Comparison of ENCODE assay signal across 19 cellular contexts in the genomic region with DNA sequence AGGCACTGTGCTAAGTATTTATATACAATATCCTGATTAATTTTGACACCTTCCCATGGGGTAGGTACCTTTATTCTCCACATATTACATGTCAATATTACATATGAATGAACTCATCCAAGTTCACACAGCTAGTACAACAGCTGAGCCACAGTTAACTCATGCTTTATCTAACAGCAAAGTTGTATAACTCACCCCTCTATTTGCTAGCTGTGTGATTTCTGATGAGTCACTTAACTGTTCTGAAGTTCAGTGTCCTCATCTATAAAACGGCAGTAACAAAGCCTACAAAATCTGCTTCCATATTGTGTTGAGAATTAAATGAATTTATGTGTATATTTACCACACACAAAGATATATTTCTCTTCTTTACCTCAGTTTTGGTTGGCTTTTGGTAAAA. TPM values are rescaled to one million over a fixed set of nuclear protein-coding genes. Genes with fewer than 3 reads are reported as not detected.
DNase-seq lines count a peak whose midpoint lies in the region; FAIRE-seq and TF ChIP-seq lines count a peak whose summit lies in the region.
"Had no signal": no experiment of that assay in that cellular context is flagged by ENCODE, and none has a peak within 500 bp of the region (broad histone marks: within the 10 kb centered on the region; RNA-seq: fewer than 3 reads in every experiment).

No MANE protein-coding gene starts in this region.

- no peaks in the 10 kb centered on the region for H3K9me1 ChIP-seq in keratinocyte (ENCODE audit: control insufficient read depth, extremely low read depth, insufficient read depth, low read length)

- H3K4me2 ChIP-seq in mammary epithelial cell (ENCODE audit: insufficient read depth, low read depth, low read length) (no peak overlapping the region), keratinocyte (ENCODE audit: control insufficient read depth, extremely low read depth, insufficient read depth, low read depth, low read length) (no peak overlapping the region)
- H3K4me2 ChIP-seq: PC-9 had no signal

- peak; percentile 76 for FAIRE-seq in keratinocyte (lab: Jason Lieb, UNC)

- H3K4me3 Mint-ChIP-seq in MCF 10A (ENCODE audit: unreplicated experiment), result no peak overlapping the region
- H3K4me3 Mint-ChIP-seq: activated CD4-positive, alpha-beta T cell treated with anti-CD3 and anti-CD28 coated beads, Interleukin-2, amount 10 ng/mL, durations not matched to agents 24 days and 14 days; neural crest cell; T-helper 1 cell treated with Interleukin-12 subunit alpha and Interleukin-12 subunit beta and Interleukin-4 antibody, amounts not matched to agents 30 μg/mL and 1 μg/mL, for 36 hours had no signal

- H3K4me3 ChIP-seq in breast epithelium (no peak overlapping the region), mammary epithelial cell (replicated peaks in 1 of 3; ENCODE audit: insufficient read depth in 1 of 3, low read depth in 2 of 3, low read length in 3 of 3) (no peak overlapping the region), keratinocyte (ENCODE audit: control insufficient read depth in 2 of 3, extremely low read depth in 1 of 3, insufficient read depth in 2 of 3, low read depth in 1 of 3, low read length in 3 of 3) (no peak overlapping the region), subcutaneous abdominal adipose tissue (ENCODE audit: low read depth in 1 of 5, low read length in 5 of 5) (no peak overlapping the region)
- H3K4me3 ChIP-seq: adrenal gland, HAP-1, left lung, PC-9, thoracic aorta had no signal

- no peaks in the 10 kb centered on the region for H3K27me3 ChIP-seq in breast epithelium
- no peaks in the 10 kb centered on the region for H3K27me3 ChIP-seq in mammary epithelial cell (ENCODE audit: insufficient read depth, low read length)
- H3K27me3 ChIP-seq in keratinocyte (ENCODE audit: control insufficient read depth, extremely low read depth, insufficient read depth, low read length), result peaks cover 4% of the 10 kb centered on the region
- no peaks in the 10 kb centered on the region for H3K27me3 ChIP-seq in subcutaneous abdominal adipose tissue (ENCODE audit: control insufficient read depth in 5 of 5, insufficient read depth in 4 of 5, low read length in 5 of 5)
- H3K27me3 ChIP-seq: adrenal gland, left lung had no signal

- POLR2A ChIA-PET in MCF 10A (lab: Yijun Ruan, JAX), result interaction anchor here (0.6 to 2.1 kb wide), 7 partner anchors 11 to 172 kb away, joined by 3 to 16 read pairs (median 4); no protein-coding TSS in a partner anchor

- no peaks in the 10 kb centered on the region for H3K36me3 ChIP-seq in breast epithelium
- H3K36me3 ChIP-seq in mammary epithelial cell (ENCODE audit: insufficient read depth, low read length), result no peaks in the 10 kb centered on the region
- no peaks in the 10 kb centered on the region for H3K36me3 ChIP-seq in keratinocyte (ENCODE audit: control insufficient read depth in 2 of 2, extremely low read depth in 1 of 2, insufficient read depth in 2 of 2, low read length in 2 of 2)
- H3K36me3 ChIP-seq in subcutaneous abdominal adipose tissue (ENCODE audit: control insufficient read depth in 5 of 5, insufficient read depth in 5 of 5, low read length in 5 of 5), result no peaks in the 10 kb centered on the region
- H3K36me3 ChIP-seq: adrenal gland, HAP-1, left lung, thoracic aorta had no signal

- H3K27ac Mint-ChIP-seq in MCF 10A (ENCODE audit: low read depth, unreplicated experiment), result peak overlapping the region; percentile 86
- H3K27ac Mint-ChIP-seq: activated CD4-positive, alpha-beta T cell treated with anti-CD3 and anti-CD28 coated beads, Interleukin-2, amount 10 ng/mL, durations not matched to agents 24 days and 14 days; T-helper 1 cell treated with Interleukin-12 subunit alpha and Interleukin-12 subunit beta and Interleukin-4 antibody, amounts not matched to agents 30 μg/mL and 1 μg/mL, for 36 hours had no signal

- H4K20me1 ChIP-seq in mammary epithelial cell (ENCODE audit: insufficient read depth, low read length) (no peaks in the 10 kb centered on the region), keratinocyte (ENCODE audit: control insufficient read depth, extremely low read depth, insufficient read depth, low read length) (no peaks in the 10 kb centered on the region)

- H3K27ac ChIP-seq in breast epithelium (no peak overlapping the region), mammary epithelial cell (ENCODE audit: insufficient read depth, low read depth, low read length) (no peak overlapping the region), keratinocyte (ENCODE audit: control insufficient read depth, insufficient read depth, low read length) (no peak overlapping the region), subcutaneous abdominal adipose tissue (ENCODE audit: low read depth, low read length) (peak overlapping the region; percentile 68)
- H3K27ac ChIP-seq: PC-9, thoracic aorta had no signal

- DNase-seq in MCF 10A (ENCODE audit: unreplicated experiment), result peak; percentile 48
- DNase-seq in breast epithelium (ENCODE audit: low spot score in 2 of 2), result no peak
- peak; percentile 60 for DNase-seq in mammary epithelial cell
- no peak for DNase-seq in keratinocyte (ENCODE audit: low read depth, low spot score)
- DNase-seq in SKM-1 treated with dmso at 0.1 percent for 144 hours (lab: John Stamatoyannopoulos, UW; ENCODE audit: unreplicated experiment), result no peak
- no peak for DNase-seq in NCI-H69 (lab: John Stamatoyannopoulos, UW)
- DNase-seq in NCI-H2227 treated with DMSO at 0.1 percent for 48 hours (lab: John Stamatoyannopoulos, UW), result no peak
- DNase-seq: 8988T; activated CD4-positive, alpha-beta T cell treated with anti-CD3 and anti-CD28 coated beads, Interleukin-2, amount 10 ng/mL, durations not matched to agents 24 days and 14 days; activated T-cell treated with anti-CD3 and anti-CD28 coated beads, Interleukin-2, amount 50 U/mL, for 48 hours; adrenal gland; left lung; NCI-H446 had no signal

- no peaks in the 10 kb centered on the region for H3K27me3 Mint-ChIP-seq in MCF 10A (ENCODE audit: insufficient read depth, unreplicated experiment)
- H3K27me3 Mint-ChIP-seq: activated CD4-positive, alpha-beta T cell treated with anti-CD3 and anti-CD28 coated beads, Interleukin-2, amount 10 ng/mL, durations not matched to agents 24 days and 14 days had no signal

- no peaks in the 10 kb centered on the region for H3K79me2 ChIP-seq in mammary epithelial cell (ENCODE audit: insufficient read depth, low read length)
- H3K79me2 ChIP-seq in keratinocyte (ENCODE audit: control insufficient read depth, insufficient read depth, low read length), result no peaks in the 10 kb centered on the region

- H3K4me1 Mint-ChIP-seq in MCF 10A (ENCODE audit: insufficient read depth, unreplicated experiment), result peaks cover 30% of the 10 kb centered on the region

- dilution Hi-C loops in mammary epithelial cell (cut with HindIII; ENCODE audit: low sequenced_read_pairs) (no loop called here), keratinocyte (cut with MboI; ENCODE audit: extremely low pct_ligation_motif_present, low sequenced_read_pairs) (no loop called here)

- CTCF ChIA-PET in MCF 10A (lab: Yijun Ruan, JAX), result interaction anchor here (0.6 to 2.1 kb wide), 5 partner anchors 9 to 203 kb away, joined by 3 to 12 read pairs (median 3); no protein-coding TSS in a partner anchor
- CTCF ChIA-PET in mammary epithelial cell (lab: Charles Lee; ENCODE audit: low non-redundant PET), result interaction anchor here (0.6 kb wide), 1 partner anchor 11 kb away, joined by 3 read pairs; no protein-coding TSS in a partner anchor

- no peaks in the 10 kb centered on the region for H3K36me3 Mint-ChIP-seq in MCF 10A (ENCODE audit: insufficient read depth, unreplicated experiment)

- no peak for TF ChIP-seq CTCF in MCF 10A (IDR thresholded peaks at IDR 0.05; ENCODE audit: unreplicated experiment)
- no peak for TF ChIP-seq CTCF in breast epithelium (IDR thresholded peaks at IDR 0.05)
- no peak for TF ChIP-seq CTCF in mammary epithelial cell (conservative IDR thresholded peaks at IDR 0.05 in 1 of 2, IDR thresholded peaks at IDR 0.05 in 1 of 2; ENCODE audit: extremely low read depth in 1 of 2, insufficient read depth in 1 of 2, low read depth in 1 of 2, low read length in 2 of 2)
- TF ChIP-seq CTCF in keratinocyte (optimal IDR thresholded peaks at IDR 0.05 in 1 of 3, IDR thresholded peaks at IDR 0.05 in 1 of 3, conservative IDR thresholded peaks at IDR 0.05 in 1 of 3; ENCODE audit: extremely low read depth in 1 of 3, insufficient read depth in 2 of 3, low read length in 3 of 3), result no peak

- H3K4me1 ChIP-seq in breast epithelium, result no peaks in the 10 kb centered on the region
- peaks cover 31% of the 10 kb centered on the region for H3K4me1 ChIP-seq in mammary epithelial cell (ENCODE audit: insufficient read depth, low read length)
- H3K4me1 ChIP-seq in keratinocyte (ENCODE audit: control insufficient read depth, extremely low read depth, insufficient read depth, low read length), result peaks cover 12% of the 10 kb centered on the region
- H3K4me1 ChIP-seq in subcutaneous abdominal adipose tissue (ENCODE audit: control insufficient read depth in 5 of 5, insufficient read depth in 5 of 5, low read length in 5 of 5), result peaks cover 0 to 37% (median 3%) of the 10 kb centered on the region in 5 donors
- H3K4me1 ChIP-seq: adrenal gland had no signal

- H3K9ac ChIP-seq in mammary epithelial cell (ENCODE audit: insufficient read depth, low read length) (no peak overlapping the region), keratinocyte (ENCODE audit: control insufficient read depth, extremely low read depth, insufficient read depth, low read length) (no peak overlapping the region), subcutaneous abdominal adipose tissue (ENCODE audit: low read length in 5 of 5) (peak overlapping the region in 1 of 5 donors; percentile 1)

- intact Hi-C loops in MCF 10A (cut with micrococcal nuclease) (loop anchor here (5.0 kb wide), 2 partner anchors 141 to 149 kb away; no protein-coding TSS in a partner anchor), breast epithelium (cut with DNase I; ENCODE audit: low total_unique reads) (no loop called here), mammary epithelial cell (cut with micrococcal nuclease) (no loop called here)

- no peak for TF ChIP-seq POLR2A in breast epithelium (IDR thresholded peaks at IDR 0.05)

- H3K9me3 Mint-ChIP-seq in MCF 10A (ENCODE audit: unreplicated experiment), result no peaks in the 10 kb centered on the region
- H3K9me3 Mint-ChIP-seq: activated CD4-positive, alpha-beta T cell treated with anti-CD3 and anti-CD28 coated beads, Interleukin-2, amount 10 ng/mL, durations not matched to agents 24 days and 14 days; neural crest cell; T-helper 1 cell treated with Interleukin-12 subunit alpha and Interleukin-12 subunit beta and Interleukin-4 antibody, amounts not matched to agents 30 μg/mL and 1 μg/mL, for 36 hours had no signal

- no peaks in the 10 kb centered on the region for H3K9me3 ChIP-seq in breast epithelium
- H3K9me3 ChIP-seq in mammary epithelial cell (replicated peaks; ENCODE audit: insufficient read depth, low read length), result no peaks in the 10 kb centered on the region
- no peaks in the 10 kb centered on the region for H3K9me3 ChIP-seq in keratinocyte (ENCODE audit: control insufficient read depth, low read depth, low read length)
- peaks cover 0 to 3% (median 0%) of the 10 kb centered on the region in 5 donors for H3K9me3 ChIP-seq in subcutaneous abdominal adipose tissue (ENCODE audit: control insufficient read depth in 5 of 5, low read length in 5 of 5)
- H3K9me3 ChIP-seq: adrenal gland, HAP-1, left lung, thoracic aorta had no signal

- no peak overlapping the region for H2AFZ ChIP-seq in mammary epithelial cell (ENCODE audit: low read depth, low read length)
- H2AFZ ChIP-seq in keratinocyte (ENCODE audit: control insufficient read depth, low read length), result no peak overlapping the region
- H2AFZ ChIP-seq: PC-9 had no signal

- in situ Hi-C loops in mammary epithelial cell (cut with MboI; ENCODE audit: low sequenced_read_pairs in 2 of 2), result no loop called here

- 63% methylated on average over 1 of the region's 1 CpG for WGBS in mammary epithelial cell (ENCODE audit: low coverage, missing lambda C conversion rate)

- BruUV-seq in MCF 10A (replicated peaks; lab: Mats Ljungman, UMichigan) (no TSS peak), mammary epithelial cell (replicated peaks; lab: Mats Ljungman, UMichigan) (no TSS peak)

RNA-seq across cellular contexts. Expression of a gene that starts 48.2 kb away (rescaled TPM):
- total RNA-seq in MCF 10A (2022) (0.34 and 0.37 TPM in 2 replicates), breast epithelium (10 to 100 TPM; 20.3 to 64.2 (median 40.6) TPM), mammary epithelial cell (1 to 10 TPM in 1 of 2 donors, under 1 TPM in 1; 0.49 to 1.2 TPM)
- polyA plus RNA-seq in mammary epithelial cell (0.11 TPM), keratinocyte (0.03 TPM in 1 of 3 replicates, not detected in the others)
- polyA minus RNA-seq in mammary epithelial cell (not detected), keratinocyte (not detected in 3 replicates)
- polyA plus RNA-seq in keratinocyte (2011; ENCODE audit: low read depth), result 0.16 TPM
- not detected in 2 replicates for polyA plus RNA-seq in keratinocyte (2011; cell fraction: cytosol; rRNA removed)
- 0.06 TPM in 1 of 2 replicates, not detected in the other for polyA plus RNA-seq in keratinocyte (2011; cell fraction: nucleus; rRNA removed)
- polyA plus RNA-seq in keratinocyte (2012; ENCODE audit: low replicate concordance), result not detected in 2 replicates
- not detected for polyA minus RNA-seq in keratinocyte (2011; cell fraction: cytosol; rRNA and poly(A)+ RNA removed)
- polyA minus RNA-seq in keratinocyte (2011; cell fraction: nucleus; rRNA and poly(A)+ RNA removed), result not detected in 2 replicates
- total RNA-seq: activated CD4-positive, alpha-beta T cell treated with anti-CD3 and anti-CD28 coated beads, Interleukin-2, amount 10 ng/mL, durations not matched to agents 24 days and 14 days had no signal

Comparison
In these comparisons a context has a peak if more than half of its experiments do, and no peak if none do; other contexts are left out.
1. DNase-seq: peak in MCF 10A (single experiment) and mammary epithelial cell (single experiment); none in breast epithelium (0 of 2), keratinocyte (single experiment), SKM-1 treated with dmso at 0.1 percent for 144 hours (single experiment), NCI-H69 (single experiment) and NCI-H2227 treated with DMSO at 0.1 percent for 48 hours (single experiment).
2. RNA of a gene that starts 48.2 kb away (total RNA-seq): 20.3 to 64.2 TPM in breast epithelium; 0.49 to 1.2 TPM in mammary epithelial cell and 0.34 to 0.37 TPM in MCF 10A; every median in the first group is over 4 times any median in the second.